Comparison of ENCODE assay signal across 1 cellular context in the genomic region with DNA sequence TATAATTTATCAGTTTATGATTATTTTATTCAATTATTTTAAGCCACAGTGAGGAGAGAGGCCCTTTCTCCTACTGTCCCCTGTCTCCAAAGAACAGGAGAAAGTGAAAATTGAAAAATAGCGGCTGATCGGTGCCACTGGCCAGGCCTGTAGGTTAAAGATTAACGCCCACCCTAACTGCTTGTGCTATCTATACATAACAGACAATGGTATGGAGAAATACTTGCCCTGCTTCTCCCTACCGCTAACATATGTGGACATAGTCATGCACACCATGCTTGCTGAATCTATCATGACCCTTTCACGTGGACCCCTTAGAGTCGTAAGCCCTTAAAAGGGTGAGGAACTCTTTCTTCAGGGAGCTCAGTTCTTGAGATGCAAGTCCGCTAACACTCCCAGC.
TF ChIP-seq lines count a peak whose summit lies in the region.

No MANE protein-coding gene starts in this region.

TF ChIP-seq in HepG2, 621 proteins besides CTCF, POLR2A, EP300 and RAD21 (continued from another document):
- no peak for TF ChIP-seq MEF2D (CRISPR knock-in tag; IDR thresholded peaks at IDR 0.05)
